In the genomic region with DNA sequence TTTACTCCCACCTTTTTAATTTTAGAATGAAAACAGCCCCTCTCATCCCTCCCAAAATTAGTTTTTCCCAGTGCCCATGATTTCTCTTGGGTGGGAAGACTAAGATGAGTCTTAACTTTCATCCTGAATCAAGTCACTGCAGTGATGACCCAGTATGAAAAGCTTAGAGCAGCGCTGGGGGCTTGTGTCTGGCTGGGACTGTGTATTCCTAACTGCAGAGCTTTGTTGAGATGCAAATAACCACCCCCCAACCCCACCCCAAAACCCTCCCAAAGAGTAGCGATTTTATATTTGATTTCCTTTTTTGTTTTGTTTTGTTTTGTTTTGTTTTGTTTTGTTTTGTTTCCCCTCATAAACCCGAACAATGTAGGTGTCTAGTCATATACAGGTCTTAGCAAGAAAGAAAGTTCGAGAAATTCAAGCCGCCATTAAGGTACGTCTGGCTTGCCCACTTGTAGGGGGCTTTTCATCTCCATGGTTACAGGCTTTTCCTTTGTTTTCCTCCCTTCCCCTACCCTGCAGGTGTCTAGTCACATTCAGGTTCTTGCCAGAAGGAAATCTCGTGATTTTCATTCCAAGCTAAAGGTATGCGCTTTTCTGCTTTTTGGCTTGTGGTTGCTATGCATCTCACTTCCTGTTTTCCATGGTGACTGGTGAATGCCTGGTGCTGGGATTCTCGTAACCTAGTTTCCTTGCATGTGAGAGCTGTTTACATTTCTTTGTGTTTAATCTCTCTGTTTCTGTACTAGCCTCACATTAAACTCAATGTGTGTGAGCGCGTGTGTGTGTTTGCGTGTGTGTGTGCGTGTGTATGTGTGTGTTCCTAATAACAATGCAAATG, we compare ENCODE assay signal across 8 cellular contexts.
DNase-seq lines count a peak whose midpoint lies in the region; ATAC-seq and TF ChIP-seq lines count a peak whose summit lies in the region.

No MANE protein-coding gene starts in this region.

- peak; percentile 31 for DNase-seq in NOMO-1 treated with DMSO at 0.1 percent for 48 hours (lab: John Stamatoyannopoulos, UW; ENCODE audit: unreplicated experiment)
- DNase-seq in NOMO-1 treated with dmso at 0.1 percent for 144 hours (lab: John Stamatoyannopoulos, UW; ENCODE audit: unreplicated experiment), result no peak
- peak; percentile 71 for DNase-seq in adipocyte (ENCODE audit: low read depth)
- peak; percentile 82 for DNase-seq in iPS-NIHi7 (ENCODE audit: extremely low spot score)
- DNase-seq in upper lobe of right lung, result no peak
- no peak for DNase-seq in stimulated activated CD4-positive, alpha-beta T cell treated with anti-CD3 and anti-CD28 coated beads, Interleukin-12 subunit alpha, Interleukin-12 subunit beta, amount 100 ng/mL, for 4 hours

- no peaks in the 10 kb centered on the region for H3K9me3 Mint-ChIP-seq in stimulated activated memory B cell treated with anti-CD40 and anti-IgM and Interleukin-4, amounts not matched to agents 10 μg/mL and 1 μg/mL and 100 μg/mL, for 72 hours

- ATAC-seq in upper lobe of right lung (peak; percentile 70), HG03460 (IDR thresholded peaks at IDR 0.05; ENCODE audit: unreplicated experiment) (no peak)
- ATAC-seq in stimulated activated memory B cell treated with anti-CD40 and anti-IgM and Interleukin-4, amounts not matched to agents 10 μg/mL and 1 μg/mL and 100 μg/mL, for 72 hours, result no peak

- H3K4me1 Mint-ChIP-seq in stimulated activated memory B cell treated with anti-CD40 and anti-IgM and Interleukin-4, amounts not matched to agents 10 μg/mL and 1 μg/mL and 100 μg/mL, for 72 hours, result peaks cover 9% of the 10 kb centered on the region

- no peak overlapping the region for H3K27ac ChIP-seq in upper lobe of right lung

- H3K27me3 ChIP-seq in adipocyte (replicated peaks; ENCODE audit: control insufficient read depth, insufficient read depth, low read length) (no peaks in the 10 kb centered on the region), upper lobe of right lung (no peaks in the 10 kb centered on the region)

- TF ChIP-seq CTCF in upper lobe of right lung (IDR thresholded peaks at IDR 0.05), result no peak

- no peaks in the 10 kb centered on the region for H3K36me3 Mint-ChIP-seq in stimulated activated memory B cell treated with anti-CD40 and anti-IgM and Interleukin-4, amounts not matched to agents 10 μg/mL and 1 μg/mL and 100 μg/mL, for 72 hours

- no peak overlapping the region for H3K4me3 Mint-ChIP-seq in stimulated activated memory B cell treated with anti-CD40 and anti-IgM and Interleukin-4, amounts not matched to agents 10 μg/mL and 1 μg/mL and 100 μg/mL, for 72 hours

- H3K9me3 ChIP-seq in adipocyte (ENCODE audit: control insufficient read depth, low read length) (no peaks in the 10 kb centered on the region), upper lobe of right lung (no peaks in the 10 kb centered on the region)

- H3K36me3 ChIP-seq in adipocyte (ENCODE audit: control insufficient read depth, insufficient read depth, low read length, severe bottlenecking) (peaks cover 13% of the 10 kb centered on the region), upper lobe of right lung (no peaks in the 10 kb centered on the region)

- H3K27me3 Mint-ChIP-seq in stimulated activated memory B cell treated with anti-CD40 and anti-IgM and Interleukin-4, amounts not matched to agents 10 μg/mL and 1 μg/mL and 100 μg/mL, for 72 hours, result peaks cover 26% of the 10 kb centered on the region

- no peak overlapping the region for H3K4me3 ChIP-seq in adipocyte (ENCODE audit: low read length)
- H3K4me3 ChIP-seq in upper lobe of right lung, result no peak overlapping the region

- H3K27ac Mint-ChIP-seq in stimulated activated memory B cell treated with anti-CD40 and anti-IgM and Interleukin-4, amounts not matched to agents 10 μg/mL and 1 μg/mL and 100 μg/mL, for 72 hours, result no peak overlapping the region

- intact Hi-C loops in upper lobe of right lung (cut with DNase I), result no loop called here

- H3K9ac ChIP-seq in adipocyte (ENCODE audit: low read length), result no peak overlapping the region

- H3K4me1 ChIP-seq in adipocyte (ENCODE audit: control insufficient read depth, insufficient read depth, low read length), result peaks cover 32% of the 10 kb centered on the region
- no peaks in the 10 kb centered on the region for H3K4me1 ChIP-seq in upper lobe of right lung

Comparison
In these comparisons a context has a peak if more than half of its experiments do, and no peak if none do; other contexts are left out.
1. DNase-seq: peak in NOMO-1 treated with DMSO at 0.1 percent for 48 hours (single experiment), adipocyte (single experiment) and iPS-NIHi7 (single experiment); none in NOMO-1 treated with dmso at 0.1 percent for 144 hours (single experiment), upper lobe of right lung (single experiment) and stimulated activated CD4-positive, alpha-beta T cell treated with anti-CD3 and anti-CD28 coated beads, Interleukin-12 subunit alpha, Interleukin-12 subunit beta, amount 100 ng/mL, for 4 hours (single experiment).